In genomic region chr7:80379034-80379433, GRCh38 we compare ENCODE assay signal across 15 cellular contexts.
DNase-seq lines count a peak whose midpoint lies in the region.
"Had no signal": no experiment of that assay in that cellular context is flagged by ENCODE, and none has a peak within 500 bp of the region (broad histone marks: within the 10 kb centered on the region; RNA-seq: fewer than 3 reads in every experiment).

No MANE protein-coding gene starts in this region.

- H2BK120ac ChIP-seq in mesendoderm (ENCODE audit: low read depth, low read length), result no peak overlapping the region

- H3K4me1 ChIP-seq in mesendoderm (ENCODE audit: control insufficient read depth, low read depth, low read length), result no peaks in the 10 kb centered on the region

- no peaks in the 10 kb centered on the region for H3K27me3 ChIP-seq in mesendoderm (ENCODE audit: insufficient read depth, low read length, poor library complexity)

- no peak overlapping the region for H3K23ac ChIP-seq in mesendoderm (ENCODE audit: low read length)

- no peak overlapping the region for H3K4me3 ChIP-seq in mesendoderm (ENCODE audit: low read length)

- H2BK15ac ChIP-seq in mesendoderm (replicated peaks; ENCODE audit: low read depth), result no peak overlapping the region

- H4K8ac ChIP-seq in mesendoderm (ENCODE audit: low read depth, low read length), result no peak overlapping the region

- H3K4ac ChIP-seq in mesendoderm (ENCODE audit: low read depth, low read length), result no peak overlapping the region

- H3K27ac ChIP-seq in mesendoderm (ENCODE audit: low read depth, low read length), result no peak overlapping the region

- no peak overlapping the region for H2AK5ac ChIP-seq in mesendoderm (ENCODE audit: low read length)

- no peak overlapping the region for H4K5ac ChIP-seq in mesendoderm (ENCODE audit: low read length)

- H3K36me3 ChIP-seq in mesendoderm (ENCODE audit: control insufficient read depth, insufficient read depth, low read length), result no peaks in the 10 kb centered on the region

- H3K79me2 ChIP-seq in mesendoderm (ENCODE audit: control insufficient read depth, insufficient read depth, low read length), result no peaks in the 10 kb centered on the region

- no CpG with 5 or more reads among the region's 1 CpG for WGBS in mesendoderm (ENCODE audit: extremely low coverage, insufficient coverage, low lambda C conversion rate)

- no peak overlapping the region for H3K56ac ChIP-seq in mesendoderm (ENCODE audit: low read length)

- peak; percentile 54 for DNase-seq in AG20443 (ENCODE audit: low spot score)
- peak; percentile 40 for DNase-seq in LoVo (ENCODE audit: low spot score)
- peak; percentile 64 for DNase-seq in dermis blood vessel endothelial cell
- DNase-seq in myocyte (ENCODE audit: low read depth), result peak; percentile 66
- no peak for DNase-seq in DMS79 treated with DMSO at 0.1 percent for 48 hours (lab: John Stamatoyannopoulos, UW)
- no peak for DNase-seq in NCI-H510A (lab: John Stamatoyannopoulos, UW)
- no peak for DNase-seq in mesendoderm
- DNase-seq in SHP77 (lab: John Stamatoyannopoulos, UW), result no peak
- DNase-seq: activated CD4-positive, alpha-beta T cell treated with anti-CD3 and anti-CD28 coated beads, Interleukin-2, amount 10 ng/mL, durations not matched to agents 24 days and 14 days; CD4-positive, alpha-beta T cell; H7; head of caudate nucleus; Karpas-422; NCI-H526 treated with DMSO at 0.1 percent for 48 hours; right cardiac atrium had no signal

- no peak overlapping the region for H3K18ac ChIP-seq in mesendoderm (ENCODE audit: low read length)

- no peak overlapping the region for H3K9ac ChIP-seq in mesendoderm (ENCODE audit: low read length)

- no peaks in the 10 kb centered on the region for H3K79me1 ChIP-seq in mesendoderm (ENCODE audit: low read length)

- H3K4me2 ChIP-seq in mesendoderm (ENCODE audit: low read length), result no peak overlapping the region

- no peak overlapping the region for H2BK5ac ChIP-seq in mesendoderm (ENCODE audit: low read length)

Comparison
In these comparisons a context has a peak if more than half of its experiments do, and no peak if none do; other contexts are left out.
1. DNase-seq: peak in AG20443 (single experiment), LoVo (single experiment), dermis blood vessel endothelial cell (single experiment) and myocyte (single experiment); none in DMS79 treated with DMSO at 0.1 percent for 48 hours (single experiment), NCI-H510A (single experiment), mesendoderm (single experiment) and SHP77 (0 of 2).